20 cellular contexts compared by ENCODE assay signal in the genomic region with DNA sequence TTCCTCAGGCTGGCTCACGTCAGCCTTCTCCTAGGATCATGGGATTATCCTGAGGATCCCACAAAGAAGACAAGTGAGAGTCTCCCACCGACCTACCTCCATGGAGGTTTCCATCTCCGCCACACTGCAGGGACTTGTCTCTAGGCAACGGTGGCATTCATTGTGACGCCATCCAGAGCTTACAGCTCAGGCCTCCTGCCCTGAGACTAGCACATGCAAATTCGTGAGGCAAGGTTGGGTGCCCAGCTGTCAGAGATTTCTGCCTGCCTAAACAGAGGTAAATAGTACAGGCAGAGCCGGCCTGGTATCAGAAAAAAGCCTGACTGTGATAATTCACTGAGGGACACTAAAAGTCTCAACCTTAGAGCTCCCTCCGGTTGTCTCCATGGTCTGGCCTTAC. TPM values are rescaled to one million over a fixed set of nuclear protein-coding genes. Genes with fewer than 3 reads are reported as not detected.
DNase-seq lines count a peak whose midpoint lies in the region; ATAC-seq and TF ChIP-seq lines count a peak whose summit lies in the region.
"Had no signal": no experiment of that assay in that cellular context is flagged by ENCODE, and none has a peak within 500 bp of the region (broad histone marks: within the 10 kb centered on the region; RNA-seq: fewer than 3 reads in every experiment).

No MANE protein-coding gene starts in this region.

- no peak for TF ChIP-seq CTCF in GM12864 (IDR thresholded peaks at IDR 0.05; ENCODE audit: low read depth, low read length, missing control alignments)

- intact Hi-C loops in Right ventricle myocardium superior (cut with DNase I) (no loop called here), Right ventricle myocardium inferior (cut with DNase I) (no loop called here)

- peak; percentile 52 for ATAC-seq in Right ventricle myocardium superior (ENCODE audit: poor library complexity)
- ATAC-seq in Right ventricle myocardium inferior = no peak
- peak; percentile 73 for ATAC-seq in HG03439 (IDR thresholded peaks at IDR 0.05; ENCODE audit: unreplicated experiment)
- ATAC-seq in HG03469 (IDR thresholded peaks at IDR 0.05; ENCODE audit: unreplicated experiment) = peak; percentile 58
- ATAC-seq in HG03135 (IDR thresholded peaks at IDR 0.05; ENCODE audit: unreplicated experiment) = no peak
- ATAC-seq in GM18520 (IDR thresholded peaks at IDR 0.05; ENCODE audit: unreplicated experiment) = no peak
- ATAC-seq: CD8-positive, alpha-beta T cell; GM12878 had no signal

- H3K4me3 ChIP-seq in GM12864 (ENCODE audit: low read depth, low read length) = no peak overlapping the region
- H3K4me3 ChIP-seq: BLaER1, GM12878, GM23248 had no signal

- no peak for DNase-seq in Right ventricle myocardium superior
- no peak for DNase-seq in Right ventricle myocardium inferior (ENCODE audit: missing footprints)
- peak; percentile 5 for DNase-seq in GM12864 (ENCODE audit: low read depth)
- no peak for DNase-seq in NCI-H146 (lab: John Stamatoyannopoulos, UW)
- DNase-seq: Caco-2; CD4-positive, CD25-positive, alpha-beta regulatory T cell; CD8-positive, alpha-beta T cell; DMS153; DND-41; GM23248; H7; HCEC 1CT had no signal

RNA-seq across cellular contexts. Expression of gene RBMY1D, which starts 58.0 kb away (rescaled TPM):
- total RNA-seq in Right ventricle myocardium superior = not detected
- total RNA-seq in Right ventricle myocardium inferior = not detected
- total RNA-seq: B cell; Caco-2; CD4-positive, CD25-positive, alpha-beta regulatory T cell; CD8-positive, alpha-beta T cell; GM12878; GM23248; H1; H7 had no signal

Comparison
In these comparisons a context has a peak if more than half of its experiments do, and no peak if none do; other contexts are left out.
1. ATAC-seq: peak in Right ventricle myocardium superior (single experiment), HG03439 (single experiment) and HG03469 (single experiment); none in Right ventricle myocardium inferior (single experiment), HG03135 (single experiment) and GM18520 (single experiment).